In genomic region chr3:13711911-13712650, GRCh38 we compare ENCODE assay signal across 26 cellular contexts.
DNase-seq lines count a peak whose midpoint lies in the region; ATAC-seq and TF ChIP-seq lines count a peak whose summit lies in the region.
"Had no signal": no experiment of that assay in that cellular context is flagged by ENCODE, and none has a peak within 500 bp of the region (broad histone marks: within the 10 kb centered on the region; RNA-seq: fewer than 3 reads in every experiment).

No MANE protein-coding gene starts in this region.

- H2AFZ ChIP-seq in HCT116 (ENCODE audit: low read depth, low read length, poor library complexity, severe bottlenecking): no peak overlapping the region
- no peak overlapping the region for H2AFZ ChIP-seq in OCI-LY7 (ENCODE audit: low read length)
- H2AFZ ChIP-seq in neuronal stem cell (ENCODE audit: low read length): no peak overlapping the region

- H2BK12ac ChIP-seq in neuronal stem cell (ENCODE audit: low read length): no peak overlapping the region

- H3K79me1 ChIP-seq in neuronal stem cell (ENCODE audit: low read depth, low read length): no peaks in the 10 kb centered on the region

- TF ChIP-seq RAD21 in HCT116 (IDR thresholded peaks at IDR 0.05; ENCODE audit: low read depth): no peak

- no peak overlapping the region for H3K27ac Mint-ChIP-seq in activated T-cell treated with anti-CD3 and anti-CD28 coated beads, Interleukin-2, amount 50 U/mL, for 24 hours

- no peak overlapping the region for H2AK5ac ChIP-seq in neuronal stem cell (ENCODE audit: low read depth, low read length)

- CTCF ChIA-PET in HCT116 (lab: Charles Lee): no interaction called here
- CTCF ChIA-PET in OCI-LY7 (lab: Charles Lee; ENCODE audit: unreplicated experiment): no interaction called here

- ATAC-seq in activated T-cell treated with anti-CD3 and anti-CD28 coated beads, Interleukin-2, amount 50 U/mL, for 4 hours: no peak
- ATAC-seq in HCT116: 0 out of 2 replicates have a peak, but pooled peaks have one; percentile 44
- ATAC-seq: esophagus mucosa; PC-3; stimulated activated naive CD8-positive, alpha-beta T cell treated with anti-CD3 and anti-CD28 coated beads, Interleukin-15, amount 100 ng/mL, for 72 hours had no signal

- no peak overlapping the region for H3K23ac ChIP-seq in neuronal stem cell (ENCODE audit: low read depth, low read length, poor library complexity)

- intact Hi-C loops in HCT116 (cut with micrococcal nuclease) (no loop called here), stomach (cut with DNase I; ENCODE audit: low total_unique reads) (no loop called here), OCI-LY7 (cut with micrococcal nuclease; ENCODE audit: unreplicated experiment) (no loop called here)

- no peaks in the 10 kb centered on the region for H3K4me1 Mint-ChIP-seq in activated T-cell treated with anti-CD3 and anti-CD28 coated beads, Interleukin-2, amount 50 U/mL, for 24 hours (ENCODE audit: low read depth)
- no peaks in the 10 kb centered on the region for H3K4me1 Mint-ChIP-seq in activated T-cell treated with anti-CD3 and anti-CD28 coated beads, Interleukin-2, amount 50 U/mL, for 4 hours (ENCODE audit: low read depth)
- H3K4me1 Mint-ChIP-seq: central memory CD8-positive, alpha-beta T cell; stimulated activated naive CD8-positive, alpha-beta T cell treated with anti-CD3 and anti-CD28 coated beads, Interleukin-15, amount 100 ng/mL, for 72 hours had no signal

- TF ChIP-seq EP300 in stomach (IDR thresholded peaks at IDR 0.05): no peak

- no TSS peak for BruUV-seq in HCT116 (replicated peaks; lab: Mats Ljungman, UMichigan)
- BruUV-seq in OCI-LY7 (replicated peaks; lab: Mats Ljungman, UMichigan): no TSS peak

- no peaks in the 10 kb centered on the region for H3K36me3 Mint-ChIP-seq in activated T-cell treated with anti-CD3 and anti-CD28 coated beads, Interleukin-2, amount 50 U/mL, for 24 hours (ENCODE audit: low read depth)
- H3K36me3 Mint-ChIP-seq in activated T-cell treated with anti-CD3 and anti-CD28 coated beads, Interleukin-2, amount 50 U/mL, for 4 hours (ENCODE audit: insufficient read depth): no peaks in the 10 kb centered on the region

- H3K9me2 ChIP-seq in HCT116 (ENCODE audit: insufficient read depth): no peaks in the 10 kb centered on the region
- no peaks in the 10 kb centered on the region for H3K9me2 ChIP-seq in OCI-LY7 (ENCODE audit: insufficient read depth, low read length)

- POLR2A ChIA-PET in HCT116 (lab: Charles Lee): no interaction called here
- POLR2A ChIA-PET in OCI-LY7 (lab: Charles Lee): no interaction called here

- H3K18ac ChIP-seq in neuronal stem cell (ENCODE audit: low read length): no peak overlapping the region

- no peak overlapping the region for H2BK15ac ChIP-seq in neuronal stem cell (ENCODE audit: low read length)

- no peaks in the 10 kb centered on the region for H3K4me1 ChIP-seq in HCT116 (ENCODE audit: control insufficient read depth in 1 of 2, insufficient read depth in 2 of 2, low read length in 2 of 2)
- H3K4me1 ChIP-seq in stomach: no peaks in the 10 kb centered on the region
- H3K4me1 ChIP-seq in OCI-LY7 (ENCODE audit: insufficient read depth, low read length, poor library complexity, severe bottlenecking): no peaks in the 10 kb centered on the region
- H3K4me1 ChIP-seq in neuronal stem cell (ENCODE audit: control insufficient read depth in 2 of 2, insufficient read depth in 1 of 2, low read depth in 1 of 2, low read length in 2 of 2): no peaks in the 10 kb centered on the region
- H3K4me1 ChIP-seq: transverse colon had no signal

- no peak overlapping the region for H4K91ac ChIP-seq in neuronal stem cell (ENCODE audit: low read depth, low read length, poor library complexity)

- H3K9ac ChIP-seq in HCT116 (ENCODE audit: low read length) (no peak overlapping the region), neuronal stem cell (ENCODE audit: low read depth, low read length, poor library complexity) (no peak overlapping the region)

- H3K27me3 Mint-ChIP-seq in activated T-cell treated with anti-CD3 and anti-CD28 coated beads, Interleukin-2, amount 50 U/mL, for 24 hours: peaks cover 28% of the 10 kb centered on the region
- peaks cover 7% of the 10 kb centered on the region for H3K27me3 Mint-ChIP-seq in activated T-cell treated with anti-CD3 and anti-CD28 coated beads, Interleukin-2, amount 50 U/mL, for 4 hours (ENCODE audit: low read depth)

- H2BK120ac ChIP-seq in neuronal stem cell (ENCODE audit: low read depth, low read length): no peak overlapping the region

- no peaks in the 10 kb centered on the region for H3K36me3 ChIP-seq in HCT116 (ENCODE audit: control insufficient read depth in 1 of 2, insufficient read depth in 2 of 2, low read length in 2 of 2)
- no peaks in the 10 kb centered on the region for H3K36me3 ChIP-seq in stomach
- H3K36me3 ChIP-seq in OCI-LY7 (ENCODE audit: insufficient read depth, low read length): no peaks in the 10 kb centered on the region
- no peaks in the 10 kb centered on the region for H3K36me3 ChIP-seq in neuronal stem cell (replicated peaks in 1 of 2; ENCODE audit: control insufficient read depth in 2 of 2, insufficient read depth in 2 of 2, low read length in 2 of 2)
- H3K36me3 ChIP-seq: transverse colon had no signal

- no peak overlapping the region for H3K14ac ChIP-seq in neuronal stem cell (ENCODE audit: low read length)

- TF ChIP-seq POLR2A in HCT116 (IDR thresholded peaks at IDR 0.05; ENCODE audit: borderline replicate concordance, extremely low read depth, insufficient read depth, insufficient read length): no peak
- TF ChIP-seq POLR2A in stomach (IDR thresholded peaks at IDR 0.05): no peak

- no peak for TF ChIP-seq CTCF in HCT116 (IDR thresholded peaks at IDR 0.05 in 2 of 3, conservative IDR thresholded peaks at IDR 0.05 in 1 of 3; ENCODE audit: borderline replicate concordance in 1 of 3, insufficient read depth in 1 of 3, low read depth in 2 of 3, low read length in 2 of 3)
- no peak for TF ChIP-seq CTCF in stomach (IDR thresholded peaks at IDR 0.05)
- no peak for TF ChIP-seq CTCF in OCI-LY7 (conservative IDR thresholded peaks at IDR 0.05; ENCODE audit: low read length)

- no peak overlapping the region for H3K27ac ChIP-seq in HCT116 (ENCODE audit: low read depth, low read length)
- H3K27ac ChIP-seq in stomach: no peak overlapping the region
- H3K27ac ChIP-seq in OCI-LY7 (ENCODE audit: low read depth, low read length, poor library complexity, severe bottlenecking): no peak overlapping the region
- H3K27ac ChIP-seq in neuronal stem cell (replicated peaks; ENCODE audit: low read length): no peak overlapping the region
- H3K27ac ChIP-seq: C4-2B, HL-60, transverse colon had no signal

- H3K4me3 Mint-ChIP-seq in activated T-cell treated with anti-CD3 and anti-CD28 coated beads, Interleukin-2, amount 50 U/mL, for 24 hours: no peak overlapping the region
- H3K4me3 Mint-ChIP-seq in activated T-cell treated with anti-CD3 and anti-CD28 coated beads, Interleukin-2, amount 50 U/mL, for 4 hours: no peak overlapping the region
- H3K4me3 Mint-ChIP-seq: central memory CD8-positive, alpha-beta T cell; stimulated activated naive CD8-positive, alpha-beta T cell treated with anti-CD3 and anti-CD28 coated beads, Interleukin-15, amount 100 ng/mL, for 72 hours had no signal

- no peak overlapping the region for H4K8ac ChIP-seq in neuronal stem cell (ENCODE audit: low read depth, low read length)

- peak; percentile 9 for DNase-seq in activated T-cell treated with anti-CD3 and anti-CD28 coated beads, Interleukin-2, amount 50 U/mL, for 24 hours
- DNase-seq in activated T-cell treated with anti-CD3 and anti-CD28 coated beads, Interleukin-2, amount 50 U/mL, for 4 hours: no peak
- DNase-seq in HCT116 (ENCODE audit: low read depth, low spot score) (no peak), ecto neural progenitor cell (ENCODE audit: low spot score) (peak; percentile 22), stomach (peak; percentile 7), OCI-LY7 (ENCODE audit: low spot score) (no peak), neuronal stem cell (ENCODE audit: low spot score) (no peak), NCI-H1436 treated with DMSO at 0.1 percent for 48 hours (lab: John Stamatoyannopoulos, UW) (no peak)
- DNase-seq: activated CD4-positive, alpha-beta T cell treated with anti-CD3 and anti-CD28 coated beads for 4 hours; activated naive CD4-positive, alpha-beta T cell treated with Interleukin-2 at 50 U/mL for 16 hours; anterior cingulate cortex; effector CD4-positive, alpha-beta T cell; GOT3; hippocampal formation; NCI-H1105; NCI-H2081; NCI-H446; PC-3; SIG-M5; stimulated activated CD4-positive, alpha-beta T cell treated with anti-CD3 and anti-CD28 coated beads, Interleukin-12 subunit alpha, Interleukin-12 subunit beta, amount 100 ng/mL, for 4 hours; transverse colon had no signal

- 57 to 64% (median 58%) methylated on average over 9 of the region's 9 CpGs for WGBS in stomach, 5 donors
- no CpG with 5 or more reads among the region's 9 CpGs for WGBS in neuronal stem cell (ENCODE audit: extremely low coverage in 2 of 2, insufficient read length in 2 of 2, insufficient replicate concordance in 1 of 2), 2 donors

- H3K9me3 Mint-ChIP-seq in activated T-cell treated with anti-CD3 and anti-CD28 coated beads, Interleukin-2, amount 50 U/mL, for 24 hours: peaks cover 50% of the 10 kb centered on the region
- H3K9me3 Mint-ChIP-seq in activated T-cell treated with anti-CD3 and anti-CD28 coated beads, Interleukin-2, amount 50 U/mL, for 4 hours: peaks cover 5% of the 10 kb centered on the region

- H3K4me2 ChIP-seq in HCT116 (ENCODE audit: low read length): no peak overlapping the region
- no peak overlapping the region for H3K4me2 ChIP-seq in OCI-LY7 (ENCODE audit: low read length)
- no peak overlapping the region for H3K4me2 ChIP-seq in neuronal stem cell (ENCODE audit: insufficient read depth, low read length, poor library complexity, severe bottlenecking)

- H3K27me3 ChIP-seq in HCT116 (ENCODE audit: insufficient read depth, low read length) (no peaks in the 10 kb centered on the region), stomach (peaks cover 0 to 3% (median 0%) of the 10 kb centered on the region in 3 donors), neuronal stem cell (ENCODE audit: control insufficient read depth in 3 of 3, insufficient read depth in 3 of 3, low read depth in 1 of 3, low read length in 3 of 3) (no peaks in the 10 kb centered on the region)
- H3K27me3 ChIP-seq: transverse colon had no signal

- no peaks in the 10 kb centered on the region for H3K9me3 ChIP-seq in HCT116 (ENCODE audit: control insufficient read depth in 1 of 2, insufficient read depth in 1 of 2, low read depth in 1 of 2, low read length in 2 of 2)
- H3K9me3 ChIP-seq in stomach: peaks cover 0 to 30% (median 9%) of the 10 kb centered on the region in 4 donors
- H3K9me3 ChIP-seq in OCI-LY7 (ENCODE audit: low read length): no peaks in the 10 kb centered on the region
- peaks cover 0 to 2% of the 10 kb centered on the region in 2 donors for H3K9me3 ChIP-seq in neuronal stem cell (replicated peaks in 1 of 2; ENCODE audit: control insufficient read depth in 2 of 2, insufficient read depth in 1 of 2, low read depth in 1 of 2, low read length in 2 of 2)
- H3K9me3 ChIP-seq: transverse colon had no signal

- H2BK5ac ChIP-seq in neuronal stem cell (ENCODE audit: low read length): no peak overlapping the region

- H4K20me1 ChIP-seq in HCT116 (ENCODE audit: insufficient read depth) (no peaks in the 10 kb centered on the region), OCI-LY7 (ENCODE audit: insufficient read depth, low read length) (no peaks in the 10 kb centered on the region)

- H3K4me3 ChIP-seq in HCT116 (replicated peaks in 1 of 2; ENCODE audit: low read depth in 1 of 2, low read length in 2 of 2): no peak overlapping the region
- no peak overlapping the region for H3K4me3 ChIP-seq in stomach
- H3K4me3 ChIP-seq in OCI-LY7 (ENCODE audit: low read depth, low read length, poor library complexity, severe bottlenecking): no peak overlapping the region
- no peak overlapping the region for H3K4me3 ChIP-seq in neuronal stem cell (ENCODE audit: low read length in 2 of 2)
- H3K4me3 ChIP-seq: transverse colon had no signal

- RAD21 ChIA-PET in HCT116 (lab: Charles Lee; ENCODE audit: low non-redundant PET in 1 of 2, low total read pairs in 2 of 2, uncharacterized antibody in 2 of 2, unreplicated experiment in 2 of 2): no interaction called here

- H3K4ac ChIP-seq in neuronal stem cell (ENCODE audit: low read length): no peak overlapping the region

- H3K79me2 ChIP-seq in HCT116 (ENCODE audit: insufficient read depth, low read length): no peaks in the 10 kb centered on the region
- no peaks in the 10 kb centered on the region for H3K79me2 ChIP-seq in OCI-LY7 (ENCODE audit: insufficient read depth, low read depth, low read length)

Comparison
In these comparisons a context has a peak if more than half of its experiments do, and no peak if none do; other contexts are left out.
1. DNase-seq: peak in activated T-cell treated with anti-CD3 and anti-CD28 coated beads, Interleukin-2, amount 50 U/mL, for 24 hours (single experiment), ecto neural progenitor cell (single experiment) and stomach (single experiment); none in activated T-cell treated with anti-CD3 and anti-CD28 coated beads, Interleukin-2, amount 50 U/mL, for 4 hours (single experiment), HCT116 (single experiment), OCI-LY7 (single experiment), neuronal stem cell (single experiment) and NCI-H1436 treated with DMSO at 0.1 percent for 48 hours (single experiment).